8 cellular contexts compared by ENCODE assay signal in genomic region chr14:34457186-34457585, GRCh38.
"Had no signal": no experiment of that assay in that cellular context is flagged by ENCODE, and none has a peak within 500 bp of the region (broad histone marks: within the 10 kb centered on the region; RNA-seq: fewer than 3 reads in every experiment).

No MANE protein-coding gene starts in this region.

- ATAC-seq: GM23338 had no signal

- H2AFZ ChIP-seq: GM23338 had no signal

- H3K27ac ChIP-seq: KMS-11 had no signal

- H3K9ac ChIP-seq: KMS-11 had no signal

- H3K4me2 ChIP-seq: GM23338, KMS-11 had no signal

- H3K4me3 ChIP-seq: GM23338 had no signal

- DNase-seq: H9, HCEC 1CT, KBM-7 had no signal

- FAIRE-seq: H1, H54, HTR-8/SVneo had no signal
